In genomic region chr1:107548276-107548675, GRCh38 we compare ENCODE assay signal across 16 cellular contexts.
"Had no signal": no experiment of that assay in that cellular context is flagged by ENCODE, and none has a peak within 500 bp of the region (broad histone marks: within the 10 kb centered on the region; RNA-seq: fewer than 3 reads in every experiment).

No MANE protein-coding gene starts in this region.

- ATAC-seq: left ventricle myocardium superior; natural killer cell treated with Interleukin-12 subunit alpha and Interleukin-12 subunit beta and Interleukin-15 and Interleukin-18, amount 100 ng/mL, for 72 hours had no signal

- DNase-seq: activated CD4-positive, alpha-beta T cell treated with anti-CD3 and anti-CD28 coated beads, Interleukin-2, amount 50 U/mL, for 48 hours; activated naive CD4-positive, alpha-beta T cell treated with anti-CD3 and anti-CD28 coated beads for 36 hours; central memory CD4-positive, alpha-beta T cell; effector CD4-positive, alpha-beta T cell; glutamatergic neuron; hypothalamus; kidney glomerular epithelial cell; left ventricle myocardium superior; mesendoderm; posterior cingulate gyrus; retina; stimulated activated CD4-positive, alpha-beta T cell treated with anti-CD3 and anti-CD28 coated beads, Interleukin-2, amount 100 ng/mL, for 48 hours; thyroid gland; WERI-Rb-1 had no signal

- H3K27ac ChIP-seq: coronary artery, thyroid gland, WERI-Rb-1 had no signal
